In genomic region chr19:44111910-44112463, GRCh38 we compare ENCODE assay signal across 2 cellular contexts.
A peak's percentile ranks its signal among the peaks of the same experiment; 100 is the strongest.
TF ChIP-seq lines count a peak whose summit lies in the region.

No MANE protein-coding gene starts in this region.

TF ChIP-seq in HepG2, 621 proteins besides CTCF, POLR2A, EP300 and RAD21:
- TF ChIP-seq ZNF652 (CRISPR knock-in tag; IDR thresholded peaks at IDR 0.05; ENCODE audit: borderline replicate concordance, low read depth) (no peak), E2F5 (CRISPR knock-in tag; conservative IDR thresholded peaks at IDR 0.05) (no peak), ZNF646 (CRISPR knock-in tag; IDR thresholded peaks at IDR 0.05) (no peak), SIX1 (CRISPR knock-in tag; IDR thresholded peaks at IDR 0.05; ENCODE audit: borderline replicate concordance) (no peak), SRSF1 (optimal IDR thresholded peaks at IDR 0.05; ENCODE audit: low read depth, low read length) (no peak), MBNL3 (CRISPR knock-in tag; conservative IDR thresholded peaks at IDR 0.05) (no peak), ZBTB10 (CRISPR knock-in tag; IDR thresholded peaks at IDR 0.05; ENCODE audit: borderline replicate concordance) (no peak)
- TF ChIP-seq, protein P1, sequence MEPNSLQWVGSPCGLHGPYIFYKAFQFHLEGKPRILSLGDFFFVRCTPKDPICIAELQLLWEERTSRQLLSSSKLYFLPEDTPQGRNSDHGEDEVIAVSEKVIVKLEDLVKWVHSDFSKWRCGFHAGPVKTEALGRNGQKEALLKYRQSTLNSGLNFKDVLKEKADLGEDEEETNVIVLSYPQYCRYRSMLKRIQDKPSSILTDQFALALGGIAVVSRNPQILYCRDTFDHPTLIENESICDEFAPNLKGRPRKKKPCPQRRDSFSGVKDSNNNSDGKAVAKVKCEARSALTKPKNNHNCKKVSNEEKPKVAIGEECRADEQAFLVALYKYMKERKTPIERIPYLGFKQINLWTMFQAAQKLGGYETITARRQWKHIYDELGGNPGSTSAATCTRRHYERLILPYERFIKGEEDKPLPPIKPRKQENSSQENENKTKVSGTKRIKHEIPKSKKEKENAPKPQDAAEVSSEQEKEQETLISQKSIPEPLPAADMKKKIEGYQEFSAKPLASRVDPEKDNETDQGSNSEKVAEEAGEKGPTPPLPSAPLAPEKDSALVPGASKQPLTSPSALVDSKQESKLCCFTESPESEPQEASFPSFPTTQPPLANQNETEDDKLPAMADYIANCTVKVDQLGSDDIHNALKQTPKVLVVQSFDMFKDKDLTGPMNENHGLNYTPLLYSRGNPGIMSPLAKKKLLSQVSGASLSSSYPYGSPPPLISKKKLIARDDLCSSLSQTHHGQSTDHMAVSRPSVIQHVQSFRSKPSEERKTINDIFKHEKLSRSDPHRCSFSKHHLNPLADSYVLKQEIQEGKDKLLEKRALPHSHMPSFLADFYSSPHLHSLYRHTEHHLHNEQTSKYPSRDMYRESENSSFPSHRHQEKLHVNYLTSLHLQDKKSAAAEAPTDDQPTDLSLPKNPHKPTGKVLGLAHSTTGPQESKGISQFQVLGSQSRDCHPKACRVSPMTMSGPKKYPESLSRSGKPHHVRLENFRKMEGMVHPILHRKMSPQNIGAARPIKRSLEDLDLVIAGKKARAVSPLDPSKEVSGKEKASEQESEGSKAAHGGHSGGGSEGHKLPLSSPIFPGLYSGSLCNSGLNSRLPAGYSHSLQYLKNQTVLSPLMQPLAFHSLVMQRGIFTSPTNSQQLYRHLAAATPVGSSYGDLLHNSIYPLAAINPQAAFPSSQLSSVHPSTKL (CRISPR knock-in tag; IDR thresholded peaks at IDR 0.05), result no peak

TF ChIP-seq in endothelial cell of umbilical vein, 7 proteins besides CTCF, POLR2A, EP300 and RAD21:
- no peak for TF ChIP-seq JUN (IDR thresholded peaks at IDR 0.05; ENCODE audit: borderline replicate concordance, insufficient read depth, insufficient read length, low read depth)
- TF ChIP-seq MAX (IDR thresholded peaks at IDR 0.05; ENCODE audit: insufficient read depth, insufficient read length), result peak; percentile 10
- TF ChIP-seq POLR2AphosphoS5 (IDR thresholded peaks at IDR 0.05; ENCODE audit: insufficient read depth, low read depth, low read length), result no peak
